In genomic region chr2:106607371-106607770, GRCh38 we compare ENCODE assay signal across 23 cellular contexts.
"Had no signal": no experiment of that assay in that cellular context is flagged by ENCODE, and none has a peak within 500 bp of the region (broad histone marks: within the 10 kb centered on the region; RNA-seq: fewer than 3 reads in every experiment).

No MANE protein-coding gene starts in this region.

- ATAC-seq: K562 had no signal

- FAIRE-seq: HTR-8/SVneo, K562 had no signal

- H3K9me3 ChIP-seq: Peyer's patch, SJSA1, SK-N-SH had no signal

- H3K27me3 ChIP-seq: Peyer's patch, SJSA1 had no signal

- H3K9ac ChIP-seq: KMS-11, SK-N-SH had no signal

- DNase-seq: Kasumi-1; MM.1S; NCI-H1092 treated with DMSO at 0.1 percent for 48 hours; NCI-H1436 treated with DMSO at 0.1 percent for 48 hours; NCI-H1694; NCI-H1930; NCI-H2081; NCI-H2107; NCI-H2227 treated with DMSO at 0.1 percent for 48 hours; NCI-H524; NCI-H526 treated with DMSO at 0.1 percent for 48 hours; NCI-H748 treated with DMSO at 0.1 percent for 48 hours; NK-92 treated with Interleukin-12 subunit alpha and Interleukin-12 subunit beta, amount 100 ng/mL, for 24 hours; PC-9; Peyer's patch; Right ventricle myocardium superior; SIG-M5; SK-N-SH had no signal

- H3K36me3 ChIP-seq: Peyer's patch, SJSA1 had no signal

- H3K4me1 ChIP-seq: Peyer's patch, SJSA1 had no signal

- H3K4me2 ChIP-seq: KMS-11, PC-9, SK-N-SH had no signal

- H3K27ac ChIP-seq: HL-60, KMS-11, PC-9, Peyer's patch, SJSA1 had no signal

- H2AFZ ChIP-seq: PC-9 had no signal

- H3K4me3 ChIP-seq: K562, PC-9, Peyer's patch, SJSA1 had no signal
